Comparison of ENCODE assay signal across 8 cellular contexts in genomic region chr16:2682209-2683021, GRCh38. TPM values are rescaled to one million over a fixed set of nuclear protein-coding genes. Genes with fewer than 3 reads are reported as not detected.
DNase-seq lines count a peak whose midpoint lies in the region; TF ChIP-seq lines count a peak whose summit lies in the region.

A gene with protein sequence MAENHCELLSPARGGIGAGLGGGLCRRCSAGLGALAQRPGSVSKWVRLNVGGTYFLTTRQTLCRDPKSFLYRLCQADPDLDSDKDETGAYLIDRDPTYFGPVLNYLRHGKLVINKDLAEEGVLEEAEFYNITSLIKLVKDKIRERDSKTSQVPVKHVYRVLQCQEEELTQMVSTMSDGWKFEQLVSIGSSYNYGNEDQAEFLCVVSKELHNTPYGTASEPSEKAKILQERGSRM (plus strand): TSS chr16:2682523. CDS start chr16:2682549, 26 bp downstream.

- no peaks in the 10 kb centered on the region for H3K9me2 ChIP-seq in SK-N-SH

- WGBS in SK-N-SH (ENCODE audit: low lambda C conversion rate): under 1% methylated on average over 38 of the region's 73 CpGs

- no peaks in the 10 kb centered on the region for H3K9me3 ChIP-seq in SK-N-SH

- peaks cover 0 to 4% of the 10 kb centered on the region in 2 experiments for H3K36me3 ChIP-seq in SK-N-SH (replicated peaks in 1 of 2; ENCODE audit: control insufficient read depth in 1 of 2, insufficient read depth in 2 of 2, low read length in 1 of 2)

- no peak for TF ChIP-seq RAD21 in SK-N-SH (IDR thresholded peaks at IDR 0.05; ENCODE audit: low read length)

- peak in 1 of 2 experiments; percentile 20; a peak in 1 of 4 replicates for TF ChIP-seq EP300 in SK-N-SH (IDR thresholded peaks at IDR 0.05; ENCODE audit: borderline replicate concordance in 1 of 2, low read depth in 1 of 2, low read length in 1 of 2)

- peak within 1 kb of the TSS; percentile 84 for H3K4me2 ChIP-seq in SK-N-SH

- peaks cover 0 to 3% of the 10 kb centered on the region in 2 experiments; a peak in 2 of 4 replicates for H3K4me1 ChIP-seq in SK-N-SH (ENCODE audit: control insufficient read depth in 1 of 2, insufficient read depth in 2 of 2, low read depth in 1 of 2, low read length in 1 of 2)

- POLR2A ChIA-PET in SK-N-SH (lab: Yijun Ruan, JAX): interaction anchor here (0.9 to 2.5 kb wide), 7 partner anchors 9 to 186 kb away, joined by 3 to 18 read pairs (median 6); partner anchors contain the start of genes PRSS27 and SRRM2

- H3K4me3 ChIP-seq in HFF-Myc (replicated peaks; ENCODE audit: low read depth, low read length) (peak within 1 kb of the TSS; percentile 93), SK-N-SH (ENCODE audit: low read depth in 2 of 2, low read length in 1 of 2) (peak within 1 kb of the TSS; percentile 96 to 100)

- H3K79me2 ChIP-seq in SK-N-SH (ENCODE audit: insufficient read depth): peaks cover 49% of the 10 kb centered on the region

- peaks cover 9% of the 10 kb centered on the region for H4K20me1 ChIP-seq in SK-N-SH (ENCODE audit: insufficient read depth)

- TF ChIP-seq CTCF in HFF-Myc (IDR thresholded peaks at IDR 0.05; ENCODE audit: low read depth, low read length, missing control alignments): no peak
- TF ChIP-seq CTCF in SK-N-SH (IDR thresholded peaks at IDR 0.05): no peak

- CTCF ChIA-PET in SK-N-SH (lab: Yijun Ruan, JAX): no interaction called here

- peak within 1 kb of the TSS; percentile 93 for H3K9ac ChIP-seq in SK-N-SH

- DNase-seq in GF-D8 (lab: John Stamatoyannopoulos, UW) (peak; percentile 74), HFF-Myc (ENCODE audit: extremely low read depth, low read depth) (peak; percentile 84), NCI-H1092 (lab: John Stamatoyannopoulos, UW) (peak; percentile 92), SK-N-SH (peak; percentile 98), germinal center (ENCODE audit: low spot score) (peak; percentile 94), non-pigmented ciliary epithelial cell (ENCODE audit: low read depth) (peak; percentile 78), substantia nigra (lab: John Stamatoyannopoulos, UW) (peak; percentile 85 to 99 (median 96))
- DNase-seq in activated naive CD4-positive, alpha-beta T cell treated with anti-CD3 and anti-CD28 coated beads, Interleukin-2, amount 50 U/mL, for 16 hours: peak; percentile 97

- H2AFZ ChIP-seq in SK-N-SH (ENCODE audit: low read depth): peak within 1 kb of the TSS; percentile 84

- peaks cover 14% of the 10 kb centered on the region for H3F3A ChIP-seq in SK-N-SH (replicated peaks; ENCODE audit: insufficient read depth)

- H3K27ac ChIP-seq in SK-N-SH (ENCODE audit: low read depth in 2 of 2, low read length in 1 of 2) (peak within 1 kb of the TSS; percentile 84 to 85), substantia nigra (ENCODE audit: low read depth, low read length, poor library complexity, severe bottlenecking) (peak within 1 kb of the TSS; percentile 85)

- no peaks in the 10 kb centered on the region for H3K27me3 ChIP-seq in SK-N-SH (ENCODE audit: insufficient read depth)

TF ChIP-seq in SK-N-SH, 30 proteins besides CTCF, POLR2A, EP300 and RAD21 (continues in another document):
- TF ChIP-seq NRF1 (IDR thresholded peaks at IDR 0.05; ENCODE audit: low read depth, low read length) (no peak), SMC3 (IDR thresholded peaks at IDR 0.05; ENCODE audit: low read depth, low read length) (no peak), ELF1 (IDR thresholded peaks at IDR 0.05) (peak; percentile 95), EZH2phosphoT487 (IDR thresholded peaks at IDR 0.05; ENCODE audit: borderline replicate concordance, low read depth) (no peak), NFIC (IDR thresholded peaks at IDR 0.05; ENCODE audit: borderline replicate concordance) (no peak), USF1 (IDR thresholded peaks at IDR 0.05; ENCODE audit: borderline replicate concordance, low read depth) (peak; percentile 92), FOSL2 (IDR thresholded peaks at IDR 0.05; ENCODE audit: borderline replicate concordance, low read depth) (0 out of 2 replicates have a peak, but pooled peaks have one; percentile 5), TEAD4 (IDR thresholded peaks at IDR 0.05; ENCODE audit: borderline replicate concordance, insufficient read depth) (no peak), CHD2 (IDR thresholded peaks at IDR 0.05; ENCODE audit: low read length, partially characterized antibody) (peak; percentile 87), MAX (IDR thresholded peaks at IDR 0.05; ENCODE audit: low read depth) (peak; percentile 98), MXI1 (IDR thresholded peaks at IDR 0.05; ENCODE audit: low read depth, low read length) (peak; percentile 92), REST (IDR thresholded peaks at IDR 0.05; ENCODE audit: low read depth, low read length) (peak; percentile 79), MEF2A (IDR thresholded peaks at IDR 0.05; ENCODE audit: borderline replicate concordance, low read depth) (no peak), RFX5 (IDR thresholded peaks at IDR 0.05; ENCODE audit: low read length) (no peak), GABPA (IDR thresholded peaks at IDR 0.05; ENCODE audit: low read depth) (peak; percentile 98), GATA2 (CRISPR knock-in tag; IDR thresholded peaks at IDR 0.05) (no peak), RCOR1 (IDR thresholded peaks at IDR 0.05; ENCODE audit: low read length) (no peak), USF2 (IDR thresholded peaks at IDR 0.05; ENCODE audit: borderline replicate concordance, low read depth, low read length) (peak; percentile 58; the same call in 1 of the 2 replicates), TAF1 (IDR thresholded peaks at IDR 0.05; ENCODE audit: borderline replicate concordance, low read depth, low read length) (peak; percentile 99), TCF12 (IDR thresholded peaks at IDR 0.05) (peak; percentile 41; the same call in 1 of the 2 replicates), JUND (IDR thresholded peaks at IDR 0.05) (no peak), YY1 (IDR thresholded peaks at IDR 0.05; ENCODE audit: low read depth) (peak; percentile 90), FOXM1 (IDR thresholded peaks at IDR 0.05; ENCODE audit: low read depth) (no peak)
- TF ChIP-seq, protein P1, sequence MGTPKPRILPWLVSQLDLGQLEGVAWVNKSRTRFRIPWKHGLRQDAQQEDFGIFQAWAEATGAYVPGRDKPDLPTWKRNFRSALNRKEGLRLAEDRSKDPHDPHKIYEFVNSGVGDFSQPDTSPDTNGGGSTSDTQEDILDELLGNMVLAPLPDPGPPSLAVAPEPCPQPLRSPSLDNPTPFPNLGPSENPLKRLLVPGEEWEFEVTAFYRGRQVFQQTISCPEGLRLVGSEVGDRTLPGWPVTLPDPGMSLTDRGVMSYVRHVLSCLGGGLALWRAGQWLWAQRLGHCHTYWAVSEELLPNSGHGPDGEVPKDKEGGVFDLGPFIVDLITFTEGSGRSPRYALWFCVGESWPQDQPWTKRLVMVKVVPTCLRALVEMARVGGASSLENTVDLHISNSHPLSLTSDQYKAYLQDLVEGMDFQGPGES (IDR thresholded peaks at IDR 0.05; ENCODE audit: low read depth, low read length): 0 out of 2 replicates have a peak, but pooled peaks have one; percentile 24

RNA-seq across cellular contexts. Expression of the gene that starts here (rescaled TPM):
- polyA plus RNA-seq in SK-N-SH (2012; rRNA removed): 53.4 and 57.1 TPM in 2 replicates
- polyA plus RNA-seq in SK-N-SH (2012; cell fraction: cytosol; rRNA removed): 46.0 and 51.9 TPM in 2 replicates
- 34.3 and 71.8 TPM in 2 replicates for polyA plus RNA-seq in SK-N-SH (2012; cell fraction: nucleus; rRNA removed)

Comparison
In these comparisons a context has a peak if more than half of its experiments do, and no peak if none do; other contexts are left out.
1. Peak in every context shown above with its lines: DNase-seq, H3K4me3 ChIP-seq and H3K27ac ChIP-seq.